ENCODE assay signal across 25 cellular contexts in the genomic region with DNA sequence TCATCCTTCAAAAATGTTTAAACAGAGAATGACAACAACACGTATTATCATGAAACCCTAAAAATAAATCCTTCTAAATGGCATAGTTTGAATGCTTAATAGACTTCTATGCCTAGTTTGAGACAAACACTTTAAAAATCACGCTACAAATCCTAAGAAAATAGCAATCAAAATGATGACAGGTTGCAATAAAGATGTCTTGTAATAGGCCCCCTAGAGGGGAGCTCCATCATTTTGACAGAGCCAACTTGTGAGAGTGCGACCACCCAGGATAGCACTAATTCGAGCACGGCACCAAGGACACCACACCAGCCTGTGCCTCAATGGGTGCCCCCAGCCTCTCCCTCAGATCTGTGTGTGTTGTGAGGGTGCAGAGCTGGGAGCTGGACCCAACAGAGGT.
"Had no signal": no experiment of that assay in that cellular context is flagged by ENCODE, and none has a peak within 500 bp of the region (broad histone marks: within the 10 kb centered on the region; RNA-seq: fewer than 3 reads in every experiment).

No MANE protein-coding gene starts in this region.

- H3K27ac Mint-ChIP-seq: naive thymus-derived CD8-positive, alpha-beta T cell; nephron; progenitor cell of endocrine pancreas; stimulated activated memory B cell treated with anti-CD40 and anti-IgM and Interleukin-4, amounts not matched to agents 10 μg/mL and 1 μg/mL and 100 μg/mL, for 72 hours; stimulated activated naive CD8-positive, alpha-beta T cell treated with anti-CD3 and anti-CD28 coated beads, Interleukin-15, amount 100 ng/mL, for 72 hours had no signal

- H3K36me3 Mint-ChIP-seq: naive thymus-derived CD8-positive, alpha-beta T cell; stimulated activated memory B cell treated with anti-CD40 and anti-IgM and Interleukin-4, amounts not matched to agents 10 μg/mL and 1 μg/mL and 100 μg/mL, for 72 hours had no signal

- H3K4me1 ChIP-seq: left lung, lower lobe of right lung, right lobe of liver, tibial nerve, upper lobe of left lung, vagina had no signal

- H3K4me3 Mint-ChIP-seq: naive thymus-derived CD8-positive, alpha-beta T cell; nephron; stimulated activated memory B cell treated with anti-CD40 and anti-IgM and Interleukin-4, amounts not matched to agents 10 μg/mL and 1 μg/mL and 100 μg/mL, for 72 hours; stimulated activated naive CD8-positive, alpha-beta T cell treated with anti-CD3 and anti-CD28 coated beads, Interleukin-15, amount 100 ng/mL, for 72 hours had no signal

- ATAC-seq: left colon; left lung; lower lobe of right lung; naive thymus-derived CD8-positive, alpha-beta T cell; right lobe of liver; stimulated activated memory B cell treated with anti-CD40 and anti-IgM and Interleukin-4, amounts not matched to agents 10 μg/mL and 1 μg/mL and 100 μg/mL, for 72 hours; stimulated activated naive CD8-positive, alpha-beta T cell treated with anti-CD3 and anti-CD28 coated beads, Interleukin-15, amount 100 ng/mL, for 72 hours had no signal

- H3K27me3 ChIP-seq: ovary, right atrium auricular region, right lobe of liver, tibial nerve, upper lobe of left lung, vagina had no signal

- H3K9me3 Mint-ChIP-seq: naive thymus-derived CD8-positive, alpha-beta T cell; nephron; stimulated activated naive CD8-positive, alpha-beta T cell treated with anti-CD3 and anti-CD28 coated beads, Interleukin-15, amount 100 ng/mL, for 72 hours had no signal

- DNase-seq: hippocampal formation; kidney; left colon; left lung; mammary epithelial cell; mesenchymal stem cell; naive thymus-derived CD8-positive, alpha-beta T cell; ovary; stimulated activated CD4-positive, alpha-beta T cell treated with anti-CD3 and anti-CD28 coated beads, Interleukin-1b, Interleukin-23, amount 100 ng/mL, for 48 hours; stimulated activated CD4-positive, alpha-beta T cell treated with anti-CD3 and anti-CD28 coated beads, Interleukin-2, amount 100 ng/mL, for 48 hours; stimulated activated CD4-positive, alpha-beta T cell treated with anti-CD3 and anti-CD28 coated beads, Interleukin-4, amount 100 ng/mL, for 4 hours; stimulated activated CD8-positive, alpha-beta memory T cell treated with anti-CD3 and anti-CD28 coated beads, Interleukin-4, amount 100 ng/mL, for 48 hours; stimulated activated naive CD4-positive, alpha-beta T cell treated with Interleukin-2 at 50 U/mL for 16 hours; stimulated activated naive CD8-positive, alpha-beta T cell treated with anti-CD3 and anti-CD28 coated beads, Interleukin-15, amount 100 ng/mL, for 72 hours; substantia nigra; upper lobe of left lung had no signal

- H3K9me3 ChIP-seq: left lung, lower lobe of right lung, ovary, right atrium auricular region, right lobe of liver, tibial nerve, upper lobe of left lung, vagina had no signal

- H3K36me3 ChIP-seq: left lung, lower lobe of right lung, ovary, right atrium auricular region, right lobe of liver, tibial nerve, upper lobe of left lung, vagina had no signal

- H3K4me1 Mint-ChIP-seq: nephron; stimulated activated memory B cell treated with anti-CD40 and anti-IgM and Interleukin-4, amounts not matched to agents 10 μg/mL and 1 μg/mL and 100 μg/mL, for 72 hours had no signal

- H3K27me3 Mint-ChIP-seq: stimulated activated memory B cell treated with anti-CD40 and anti-IgM and Interleukin-4, amounts not matched to agents 10 μg/mL and 1 μg/mL and 100 μg/mL, for 72 hours had no signal

- H3K27ac ChIP-seq: left lung, lower lobe of right lung, ovary, right atrium auricular region, right lobe of liver, tibial nerve, upper lobe of left lung, vagina had no signal

- H3K4me3 ChIP-seq: left lung, lower lobe of right lung, ovary, right atrium auricular region, right lobe of liver, smooth muscle cell, tibial nerve, upper lobe of left lung, vagina had no signal
